ENCODE assay signal across 10 cellular contexts in the genomic region with DNA sequence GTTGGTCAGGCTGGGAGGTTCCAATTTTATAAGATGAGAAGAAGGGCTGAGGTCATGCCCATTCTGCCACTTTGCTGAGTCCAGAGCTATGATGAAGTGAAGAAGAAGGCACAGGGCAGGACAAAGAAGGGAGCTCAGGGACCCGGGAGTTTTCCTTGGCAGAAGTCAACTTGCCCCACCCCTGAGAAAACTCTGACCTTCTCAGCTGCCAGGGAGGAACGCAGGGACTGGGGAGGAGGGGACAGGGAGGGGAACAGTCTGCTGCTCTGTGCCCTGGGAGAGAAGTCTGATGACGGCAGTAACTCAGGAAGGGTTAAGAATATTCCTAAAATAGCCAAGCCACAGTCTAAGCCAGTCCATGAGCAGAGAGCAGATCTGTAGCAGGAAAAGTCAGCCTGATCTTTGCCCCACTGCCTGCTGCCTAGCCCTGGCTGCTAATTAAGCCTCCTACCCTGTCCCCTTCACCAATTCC. TPM values are rescaled to one million over a fixed set of nuclear protein-coding genes. Genes with fewer than 3 reads are reported as not detected.
DNase-seq lines count a peak whose midpoint lies in the region; TF ChIP-seq lines count a peak whose summit lies in the region.
"Had no signal": no experiment of that assay in that cellular context is flagged by ENCODE, and none has a peak within 500 bp of the region (broad histone marks: within the 10 kb centered on the region; RNA-seq: fewer than 3 reads in every experiment).

No MANE protein-coding gene starts in this region.

- peak; percentile 30 for DNase-seq in AG08395 (ENCODE audit: low spot score)
- DNase-seq in esophagus squamous epithelium (lab: John Stamatoyannopoulos, UW), result no peak
- peak; percentile 76 for DNase-seq in osteoblast (ENCODE audit: insufficient read length, low spot score, missing footprints)
- no peak for DNase-seq in stimulated activated CD4-positive, alpha-beta T cell treated with anti-CD3 and anti-CD28 coated beads, Interleukin-4, amount 100 ng/mL, for 24 hours
- no peak for DNase-seq in amygdala (lab: John Stamatoyannopoulos, UW)
- DNase-seq in HT-29 (ENCODE audit: low spot score), result no peak
- DNase-seq: activated CD4-positive, alpha-beta T cell treated with anti-CD3 and anti-CD28 coated beads for 36 hours; activated naive CD4-positive, alpha-beta T cell treated with anti-CD3 and anti-CD28 coated beads, Interleukin-2, amount 50 U/mL, for 16 hours; SHP77 treated with DMSO at 0.1 percent for 48 hours had no signal

- WGBS in esophagus squamous epithelium, 2 donors, result 5 to 28% methylated on average over 3 of the region's 3 CpGs

- H3K4me3 ChIP-seq in esophagus squamous epithelium (no peak overlapping the region), osteoblast (ENCODE audit: insufficient read depth, low read length) (peak overlapping the region; percentile 6)

- H3K36me3 ChIP-seq in esophagus squamous epithelium (no peaks in the 10 kb centered on the region), osteoblast (ENCODE audit: insufficient read depth, low read length) (no peaks in the 10 kb centered on the region)

- intact Hi-C loops in esophagus squamous epithelium (cut with DNase I), result no loop called here

- no peak for TF ChIP-seq POLR2A in esophagus squamous epithelium (IDR thresholded peaks at IDR 0.05)

- no peaks in the 10 kb centered on the region for H3K79me2 ChIP-seq in osteoblast (ENCODE audit: insufficient read depth, low read length)

- H3K4me2 ChIP-seq in osteoblast (ENCODE audit: insufficient read depth, low read length), result peak overlapping the region; percentile 29

- no peak for TF ChIP-seq CTCF in esophagus squamous epithelium (IDR thresholded peaks at IDR 0.05)
- no peak for TF ChIP-seq CTCF in osteoblast (IDR thresholded peaks at IDR 0.05; ENCODE audit: extremely low read depth, low read depth, low read length)

- H3K4me1 ChIP-seq in esophagus squamous epithelium (peaks cover 0 to 43% (median 27%) of the 10 kb centered on the region in 3 donors), osteoblast (ENCODE audit: insufficient read depth, low read length) (peaks cover 22% of the 10 kb centered on the region)

- H4K20me1 ChIP-seq in osteoblast (ENCODE audit: insufficient read depth, low read length), result no peaks in the 10 kb centered on the region

- H3K27me3 ChIP-seq in esophagus squamous epithelium (no peaks in the 10 kb centered on the region), osteoblast (ENCODE audit: insufficient read depth, low read length) (no peaks in the 10 kb centered on the region)

- H2AFZ ChIP-seq in osteoblast (ENCODE audit: low read length), result peak overlapping the region; percentile 60

- H3K9me3 ChIP-seq in esophagus squamous epithelium (no peaks in the 10 kb centered on the region), osteoblast (ENCODE audit: low read depth, low read length) (no peaks in the 10 kb centered on the region)

- peak overlapping the region; percentile 13 to 84 (median 54) for H3K27ac ChIP-seq in esophagus squamous epithelium
- peak overlapping the region; percentile 42 for H3K27ac ChIP-seq in osteoblast (ENCODE audit: low read depth, low read length)

RNA-seq across cellular contexts. Expression of a gene that starts 11.7 kb away (rescaled TPM):
- total RNA-seq in esophagus squamous epithelium (10 to 100 TPM; 23.8 to 74.4 (median 47.4) TPM), osteoblast (11.9 and 18.3 TPM in 2 replicates)
- 1.6 and 3.1 TPM in 2 replicates for total RNA-seq in HT-29 (2014; rRNA removed; shearing (Covaris generic))
- total RNA-seq: A673; activated CD4-positive, alpha-beta T cell treated with anti-CD3 and anti-CD28 coated beads for 36 hours had no signal

RNA-seq across cellular contexts. Expression of a gene that starts 21.6 kb away (rescaled TPM):
- total RNA-seq in esophagus squamous epithelium (10 to 100 TPM in 2 of 4 donors, 1 to 10 TPM in 2; 5.3 to 32.4 (median 11.4) TPM), osteoblast (0.36 and 2.4 TPM in 2 replicates)
- total RNA-seq in HT-29 (2014; rRNA removed; shearing (Covaris generic)), result 647 and 699 TPM in 2 replicates
- total RNA-seq: A673; activated CD4-positive, alpha-beta T cell treated with anti-CD3 and anti-CD28 coated beads for 36 hours had no signal

RNA-seq across cellular contexts. Expression of a gene that starts 22.6 kb away (rescaled TPM):
- total RNA-seq in esophagus squamous epithelium (10 to 100 TPM in 2 of 4 donors, 1 to 10 TPM in 2; 3.4 to 18.1 (median 11.0) TPM), osteoblast (1.1 and 3.5 TPM in 2 replicates)
- 23.4 and 26.6 TPM in 2 replicates for total RNA-seq in HT-29 (2014; rRNA removed; shearing (Covaris generic))
- total RNA-seq: A673; activated CD4-positive, alpha-beta T cell treated with anti-CD3 and anti-CD28 coated beads for 36 hours had no signal

RNA-seq across cellular contexts. Expression of a gene that starts 40.1 kb away (rescaled TPM):
- 100 to 1,000 TPM in 2 of 4 donors, 10 to 100 TPM in 2; 57.1 to 371 (median 225) TPM for total RNA-seq in esophagus squamous epithelium
- not detected in 2 replicates for total RNA-seq in osteoblast
- 0.76 TPM in 1 of 2 replicates, not detected in the other for total RNA-seq in HT-29 (2014; rRNA removed; shearing (Covaris generic))
- total RNA-seq: A673; activated CD4-positive, alpha-beta T cell treated with anti-CD3 and anti-CD28 coated beads for 36 hours had no signal

Comparison
In these comparisons a context has a peak if more than half of its experiments do, and no peak if none do; other contexts are left out.
1. DNase-seq: peak in AG08395 (single experiment) and osteoblast (single experiment); none in esophagus squamous epithelium (single experiment), stimulated activated CD4-positive, alpha-beta T cell treated with anti-CD3 and anti-CD28 coated beads, Interleukin-4, amount 100 ng/mL, for 24 hours (single experiment), amygdala (0 of 56) and HT-29 (single experiment).
2. RNA of a gene that starts 21.6 kb away (total RNA-seq): 647 to 699 TPM in HT-29; 5.3 to 32.4 TPM in esophagus squamous epithelium and 0.36 to 2.4 TPM in osteoblast; every median in the first group is over 10 times any median in the second.